1 cellular context compared by ENCODE assay signal in the genomic region with DNA sequence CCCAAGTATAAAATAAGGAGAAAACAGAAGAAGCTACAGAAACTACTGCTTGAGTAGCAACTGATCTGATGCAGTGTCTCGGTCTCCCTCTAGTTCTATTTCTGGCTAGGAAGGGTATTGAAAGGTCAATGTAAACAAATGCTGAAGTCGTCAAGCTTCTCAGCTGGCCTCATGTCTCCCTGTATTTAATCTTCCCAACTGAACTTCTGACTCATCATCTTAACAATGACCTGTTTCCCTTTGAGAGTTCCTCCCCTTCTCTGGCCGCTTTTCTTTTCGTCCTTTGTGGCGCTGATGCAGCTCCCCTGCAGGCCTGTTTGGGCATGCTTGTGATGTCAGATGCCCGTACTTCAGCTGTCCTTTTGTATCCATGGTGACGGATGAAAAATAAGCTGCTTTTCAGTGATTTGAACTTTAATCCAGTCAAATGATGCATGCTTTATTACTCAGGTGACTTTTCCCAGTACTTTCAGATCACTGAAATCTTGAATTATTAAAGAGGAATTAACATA.
A peak's percentile ranks its signal among the peaks of the same experiment; 100 is the strongest.
TF ChIP-seq lines count a peak whose summit lies in the region.

No MANE protein-coding gene starts in this region.

TF ChIP-seq in K562, 482 proteins besides CTCF, POLR2A, EP300 and RAD21 (continued from another document and continues in another):
- no peak for TF ChIP-seq PPARD (CRISPR knock-in tag; IDR thresholded peaks at IDR 0.05)
- no peak for TF ChIP-seq ZNF696 (CRISPR knock-in tag; conservative IDR thresholded peaks at IDR 0.05)
- no peak for TF ChIP-seq CBX8 (IDR thresholded peaks at IDR 0.05; ENCODE audit: borderline replicate concordance, extremely low read depth, low read depth, low read length, poor library complexity, severe bottlenecking)
- TF ChIP-seq BACH1 (tag; IDR thresholded peaks at IDR 0.05): peak; percentile 90
- TF ChIP-seq ZNF133 (CRISPR knock-in tag; IDR thresholded peaks at IDR 0.05): no peak
- no peak for TF ChIP-seq ZNF609 (CRISPR knock-in tag; IDR thresholded peaks at IDR 0.05; ENCODE audit: borderline replicate concordance)
- no peak for TF ChIP-seq RBM15 (IDR thresholded peaks at IDR 0.05; ENCODE audit: insufficient read depth, low read length)
- peak; percentile 91 for TF ChIP-seq ESRRA (IDR thresholded peaks at IDR 0.05; ENCODE audit: borderline replicate concordance, low read depth)
- TF ChIP-seq HMGN3 (IDR thresholded peaks at IDR 0.05; ENCODE audit: borderline replicate concordance, extremely low read depth, insufficient read length, low read depth, low read length): no peak
- TF ChIP-seq FOXK2 (conservative IDR thresholded peaks at IDR 0.05 in 1 of 2, IDR thresholded peaks at IDR 0.05 in 1 of 2; ENCODE audit: low read depth in 2 of 2): peak; percentile 95 to 96
- TF ChIP-seq HMG20B (CRISPR knock-in tag; IDR thresholded peaks at IDR 0.05): no peak
- TF ChIP-seq, protein P1, sequence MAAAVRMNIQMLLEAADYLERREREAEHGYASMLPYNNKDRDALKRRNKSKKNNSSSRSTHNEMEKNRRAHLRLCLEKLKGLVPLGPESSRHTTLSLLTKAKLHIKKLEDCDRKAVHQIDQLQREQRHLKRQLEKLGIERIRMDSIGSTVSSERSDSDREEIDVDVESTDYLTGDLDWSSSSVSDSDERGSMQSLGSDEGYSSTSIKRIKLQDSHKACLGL (CRISPR knock-in tag; IDR thresholded peaks at IDR 0.05; ENCODE audit: borderline replicate concordance, poor library complexity, severe bottlenecking): no peak
- TF ChIP-seq CREM (IDR thresholded peaks at IDR 0.05; ENCODE audit: low read depth): peak; percentile 91
- TF ChIP-seq TEAD2 (tag; IDR thresholded peaks at IDR 0.05): no peak
- TF ChIP-seq, protein P2, sequence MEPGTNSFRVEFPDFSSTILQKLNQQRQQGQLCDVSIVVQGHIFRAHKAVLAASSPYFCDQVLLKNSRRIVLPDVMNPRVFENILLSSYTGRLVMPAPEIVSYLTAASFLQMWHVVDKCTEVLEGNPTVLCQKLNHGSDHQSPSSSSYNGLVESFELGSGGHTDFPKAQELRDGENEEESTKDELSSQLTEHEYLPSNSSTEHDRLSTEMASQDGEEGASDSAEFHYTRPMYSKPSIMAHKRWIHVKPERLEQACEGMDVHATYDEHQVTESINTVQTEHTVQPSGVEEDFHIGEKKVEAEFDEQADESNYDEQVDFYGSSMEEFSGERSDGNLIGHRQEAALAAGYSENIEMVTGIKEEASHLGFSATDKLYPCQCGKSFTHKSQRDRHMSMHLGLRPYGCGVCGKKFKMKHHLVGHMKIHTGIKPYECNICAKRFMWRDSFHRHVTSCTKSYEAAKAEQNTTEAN (CRISPR knock-in tag; IDR thresholded peaks at IDR 0.05): no peak
- no peak for TF ChIP-seq ZNF707 (CRISPR knock-in tag; conservative IDR thresholded peaks at IDR 0.05)
- no peak; the same call in 1 of the 2 replicates for TF ChIP-seq ZC3H8 (IDR thresholded peaks at IDR 0.05)
- TF ChIP-seq RNF2 (IDR thresholded peaks at IDR 0.05): peak; percentile 92
- TF ChIP-seq MTA3 (IDR thresholded peaks at IDR 0.05; ENCODE audit: borderline replicate concordance): peak; percentile 66; the same call in 1 of the 2 replicates
- TF ChIP-seq NCOA6 (IDR thresholded peaks at IDR 0.05): no peak
- TF ChIP-seq SMAD1 (IDR thresholded peaks at IDR 0.05; ENCODE audit: low read depth, low read length, partially characterized antibody): no peak
- TF ChIP-seq PCBP2 (IDR thresholded peaks at IDR 0.05; ENCODE audit: low read depth, low read length, poor library complexity, severe bottlenecking): no peak
- TF ChIP-seq ZNF121 (CRISPR knock-in tag; conservative IDR thresholded peaks at IDR 0.05): no peak
- no peak for TF ChIP-seq DIDO1 (tag; IDR thresholded peaks at IDR 0.05; ENCODE audit: low read depth)
- TF ChIP-seq RAD51 (IDR thresholded peaks at IDR 0.05; ENCODE audit: borderline replicate concordance, low read depth): peak; percentile 20; the same call in 1 of the 2 replicates
- TF ChIP-seq, protein P3, sequence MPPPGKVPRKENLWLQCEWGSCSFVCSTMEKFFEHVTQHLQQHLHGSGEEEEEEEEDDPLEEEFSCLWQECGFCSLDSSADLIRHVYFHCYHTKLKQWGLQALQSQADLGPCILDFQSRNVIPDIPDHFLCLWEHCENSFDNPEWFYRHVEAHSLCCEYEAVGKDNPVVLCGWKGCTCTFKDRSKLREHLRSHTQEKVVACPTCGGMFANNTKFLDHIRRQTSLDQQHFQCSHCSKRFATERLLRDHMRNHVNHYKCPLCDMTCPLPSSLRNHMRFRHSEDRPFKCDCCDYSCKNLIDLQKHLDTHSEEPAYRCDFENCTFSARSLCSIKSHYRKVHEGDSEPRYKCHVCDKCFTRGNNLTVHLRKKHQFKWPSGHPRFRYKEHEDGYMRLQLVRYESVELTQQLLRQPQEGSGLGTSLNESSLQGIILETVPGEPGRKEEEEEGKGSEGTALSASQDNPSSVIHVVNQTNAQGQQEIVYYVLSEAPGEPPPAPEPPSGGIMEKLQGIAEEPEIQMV (tag; conservative IDR thresholded peaks at IDR 0.05; ENCODE audit: low read depth): no peak
- no peak for TF ChIP-seq NFXL1 (CRISPR knock-in tag; IDR thresholded peaks at IDR 0.05)
- no peak for TF ChIP-seq DNMT1 (IDR thresholded peaks at IDR 0.05)
- TF ChIP-seq MED1 (CRISPR knock-in tag; IDR thresholded peaks at IDR 0.05; ENCODE audit: borderline replicate concordance): no peak
- TF ChIP-seq, protein P4, sequence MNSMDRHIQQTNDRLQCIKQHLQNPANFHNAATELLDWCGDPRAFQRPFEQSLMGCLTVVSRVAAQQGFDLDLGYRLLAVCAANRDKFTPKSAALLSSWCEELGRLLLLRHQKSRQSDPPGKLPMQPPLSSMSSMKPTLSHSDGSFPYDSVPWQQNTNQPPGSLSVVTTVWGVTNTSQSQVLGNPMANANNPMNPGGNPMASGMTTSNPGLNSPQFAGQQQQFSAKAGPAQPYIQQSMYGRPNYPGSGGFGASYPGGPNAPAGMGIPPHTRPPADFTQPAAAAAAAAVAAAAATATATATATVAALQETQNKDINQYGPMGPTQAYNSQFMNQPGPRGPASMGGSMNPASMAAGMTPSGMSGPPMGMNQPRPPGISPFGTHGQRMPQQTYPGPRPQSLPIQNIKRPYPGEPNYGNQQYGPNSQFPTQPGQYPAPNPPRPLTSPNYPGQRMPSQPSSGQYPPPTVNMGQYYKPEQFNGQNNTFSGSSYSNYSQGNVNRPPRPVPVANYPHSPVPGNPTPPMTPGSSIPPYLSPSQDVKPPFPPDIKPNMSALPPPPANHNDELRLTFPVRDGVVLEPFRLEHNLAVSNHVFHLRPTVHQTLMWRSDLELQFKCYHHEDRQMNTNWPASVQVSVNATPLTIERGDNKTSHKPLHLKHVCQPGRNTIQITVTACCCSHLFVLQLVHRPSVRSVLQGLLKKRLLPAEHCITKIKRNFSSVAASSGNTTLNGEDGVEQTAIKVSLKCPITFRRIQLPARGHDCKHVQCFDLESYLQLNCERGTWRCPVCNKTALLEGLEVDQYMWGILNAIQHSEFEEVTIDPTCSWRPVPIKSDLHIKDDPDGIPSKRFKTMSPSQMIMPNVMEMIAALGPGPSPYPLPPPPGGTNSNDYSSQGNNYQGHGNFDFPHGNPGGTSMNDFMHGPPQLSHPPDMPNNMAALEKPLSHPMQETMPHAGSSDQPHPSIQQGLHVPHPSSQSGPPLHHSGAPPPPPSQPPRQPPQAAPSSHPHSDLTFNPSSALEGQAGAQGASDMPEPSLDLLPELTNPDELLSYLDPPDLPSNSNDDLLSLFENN (IDR thresholded peaks at IDR 0.05; ENCODE audit: low read depth in 2 of 2, low read length in 2 of 2): 0 out of 4 replicates have a peak, but pooled peaks of 1 of the 2 experiments have one; percentile 47
- peak; percentile 96 for TF ChIP-seq DACH1 (IDR thresholded peaks at IDR 0.05; ENCODE audit: partially characterized antibody)
- TF ChIP-seq ZBTB17 (CRISPR knock-in tag; IDR thresholded peaks at IDR 0.05): no peak
- TF ChIP-seq, protein P5, sequence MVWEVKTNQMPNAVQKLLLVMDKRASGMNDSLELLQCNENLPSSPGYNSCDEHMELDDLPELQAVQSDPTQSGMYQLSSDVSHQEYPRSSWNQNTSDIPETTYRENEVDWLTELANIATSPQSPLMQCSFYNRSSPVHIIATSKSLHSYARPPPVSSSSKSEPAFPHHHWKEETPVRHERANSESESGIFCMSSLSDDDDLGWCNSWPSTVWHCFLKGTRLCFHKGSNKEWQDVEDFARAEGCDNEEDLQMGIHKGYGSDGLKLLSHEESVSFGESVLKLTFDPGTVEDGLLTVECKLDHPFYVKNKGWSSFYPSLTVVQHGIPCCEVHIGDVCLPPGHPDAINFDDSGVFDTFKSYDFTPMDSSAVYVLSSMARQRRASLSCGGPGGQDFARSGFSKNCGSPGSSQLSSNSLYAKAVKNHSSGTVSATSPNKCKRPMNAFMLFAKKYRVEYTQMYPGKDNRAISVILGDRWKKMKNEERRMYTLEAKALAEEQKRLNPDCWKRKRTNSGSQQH (CRISPR knock-in tag; IDR thresholded peaks at IDR 0.05): no peak
- TF ChIP-seq ZBTB5 (IDR thresholded peaks at IDR 0.05): no peak
- peak; percentile 64; the same call in 1 of the 2 replicates for TF ChIP-seq KLF16 (IDR thresholded peaks at IDR 0.05)
- no peak for TF ChIP-seq SRSF9 (IDR thresholded peaks at IDR 0.05; ENCODE audit: borderline replicate concordance, low read depth, low read length)
- TF ChIP-seq ZNF717 (CRISPR knock-in tag; IDR thresholded peaks at IDR 0.05): no peak
- peak; percentile 83 for TF ChIP-seq CCNT2 (IDR thresholded peaks at IDR 0.05; ENCODE audit: borderline replicate concordance, extremely low read depth, insufficient read length, low read depth, low read length)
- TF ChIP-seq, protein P6, sequence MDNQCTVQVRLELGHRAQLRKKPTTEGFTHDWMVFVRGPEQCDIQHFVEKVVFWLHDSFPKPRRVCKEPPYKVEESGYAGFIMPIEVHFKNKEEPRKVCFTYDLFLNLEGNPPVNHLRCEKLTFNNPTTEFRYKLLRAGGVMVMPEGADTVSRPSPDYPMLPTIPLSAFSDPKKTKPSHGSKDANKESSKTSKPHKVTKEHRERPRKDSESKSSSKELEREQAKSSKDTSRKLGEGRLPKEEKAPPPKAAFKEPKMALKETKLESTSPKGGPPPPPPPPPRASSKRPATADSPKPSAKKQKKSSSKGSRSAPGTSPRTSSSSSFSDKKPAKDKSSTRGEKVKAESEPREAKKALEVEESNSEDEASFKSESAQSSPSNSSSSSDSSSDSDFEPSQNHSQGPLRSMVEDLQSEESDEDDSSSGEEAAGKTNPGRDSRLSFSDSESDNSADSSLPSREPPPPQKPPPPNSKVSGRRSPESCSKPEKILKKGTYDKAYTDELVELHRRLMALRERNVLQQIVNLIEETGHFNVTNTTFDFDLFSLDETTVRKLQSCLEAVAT (IDR thresholded peaks at IDR 0.05): peak in 1 of 2 experiments; percentile 53; a peak in 1 of 4 replicates
- no peak for TF ChIP-seq ARID2 (IDR thresholded peaks at IDR 0.05)
